ENCODE assay signal across 8 cellular contexts in genomic region chr4:128310266-128310697, GRCh38. TPM values are rescaled to one million over a fixed set of nuclear protein-coding genes. Genes with fewer than 3 reads are reported as not detected.
A peak's percentile ranks its signal among the peaks of the same experiment; 100 is the strongest.
DNase-seq lines count a peak whose midpoint lies in the region; ATAC-seq and TF ChIP-seq lines count a peak whose summit lies in the region.
"Had no signal": no experiment of that assay in that cellular context is flagged by ENCODE, and none has a peak within 500 bp of the region (broad histone marks: within the 10 kb centered on the region; RNA-seq: fewer than 3 reads in every experiment).

No MANE protein-coding gene starts in this region.

- 42% methylated on average over 6 of the region's 6 CpGs for WGBS in SK-N-SH (ENCODE audit: low lambda C conversion rate)

- POLR2A ChIA-PET in SK-N-SH (lab: Yijun Ruan, JAX): no interaction called here

- H3K27ac ChIP-seq in SK-N-SH (ENCODE audit: low read depth in 2 of 2, low read length in 1 of 2): peak overlapping the region in 1 of 2 experiments; percentile 12; a peak in 1 of 4 replicates
- peak overlapping the region; percentile 77 for H3K27ac ChIP-seq in subcutaneous abdominal adipose tissue (ENCODE audit: low read depth, low read length)

- no peaks in the 10 kb centered on the region for H3F3A ChIP-seq in SK-N-SH (replicated peaks; ENCODE audit: insufficient read depth)

- no peaks in the 10 kb centered on the region for H3K79me2 ChIP-seq in SK-N-SH (ENCODE audit: insufficient read depth)

- intact Hi-C loops in left cardiac atrium (cut with DNase I): no loop called here

- no peaks in the 10 kb centered on the region for H3K9me2 ChIP-seq in SK-N-SH

- ATAC-seq in left cardiac atrium (peak; percentile 84 to 87), HG02884 (IDR thresholded peaks at IDR 0.05; ENCODE audit: unreplicated experiment) (no peak), GM21526 (IDR thresholded peaks at IDR 0.05; ENCODE audit: low FRiP score, unreplicated experiment) (no peak)
- ATAC-seq: activated T-cell treated with anti-CD3 and anti-CD28 coated beads, Interleukin-2, amount 50 U/mL, for 72 hours had no signal

- no peaks in the 10 kb centered on the region for H3K36me3 ChIP-seq in SK-N-SH (replicated peaks in 1 of 2; ENCODE audit: control insufficient read depth in 1 of 2, insufficient read depth in 2 of 2, low read length in 1 of 2)
- peaks cover 0 to 2% (median 0%) of the 10 kb centered on the region in 5 donors for H3K36me3 ChIP-seq in subcutaneous abdominal adipose tissue (ENCODE audit: control insufficient read depth in 5 of 5, insufficient read depth in 5 of 5, low read length in 5 of 5)

- TF ChIP-seq EP300 in Ishikawa (IDR thresholded peaks at IDR 0.05; ENCODE audit: borderline replicate concordance) (no peak), SK-N-SH (IDR thresholded peaks at IDR 0.05; ENCODE audit: borderline replicate concordance in 1 of 2, low read depth in 1 of 2, low read length in 1 of 2) (0 out of 4 replicates have a peak, but pooled peaks of 1 of the 2 experiments have one; percentile 23)

- no peak overlapping the region for H2AFZ ChIP-seq in SK-N-SH (ENCODE audit: low read depth)

- CTCF ChIA-PET in SK-N-SH (lab: Yijun Ruan, JAX): interaction anchor here (0.6 to 1.2 kb wide), 3 partner anchors 48 to 491 kb away, joined by 3 read pairs; no protein-coding TSS in a partner anchor

- H3K4me2 ChIP-seq in SK-N-SH: no peak overlapping the region

- DNase-seq in SK-N-SH: peak; percentile 65
- no peak for DNase-seq in left cardiac atrium
- no peak for DNase-seq in activated T-cell treated with anti-CD3 and anti-CD28 coated beads, Interleukin-2, amount 50 U/mL, for 48 hours
- DNase-seq: activated T-cell treated with anti-CD3 and anti-CD28 coated beads, Interleukin-2, amount 50 U/mL, for 72 hours had no signal

- H3K9me3 ChIP-seq in SK-N-SH: no peaks in the 10 kb centered on the region
- no peaks in the 10 kb centered on the region for H3K9me3 ChIP-seq in subcutaneous abdominal adipose tissue (ENCODE audit: control insufficient read depth in 5 of 5, low read length in 5 of 5)

- H3K27me3 ChIP-seq in SK-N-SH (ENCODE audit: insufficient read depth) (no peaks in the 10 kb centered on the region), subcutaneous abdominal adipose tissue (ENCODE audit: control insufficient read depth in 5 of 5, insufficient read depth in 4 of 5, low read length in 5 of 5) (no peaks in the 10 kb centered on the region)

- TF ChIP-seq RAD21 in Ishikawa (IDR thresholded peaks at IDR 0.05; ENCODE audit: low read depth) (0 out of 2 replicates have a peak, but pooled peaks have one; percentile 29), SK-N-SH (IDR thresholded peaks at IDR 0.05; ENCODE audit: low read length) (peak; percentile 72)

- H4K20me1 ChIP-seq in SK-N-SH (ENCODE audit: insufficient read depth): no peaks in the 10 kb centered on the region

- H3K4me3 ChIP-seq in SK-N-SH (ENCODE audit: low read depth in 2 of 2, low read length in 1 of 2) (no peak overlapping the region), subcutaneous abdominal adipose tissue (ENCODE audit: low read depth in 1 of 5, low read length in 5 of 5) (no peak overlapping the region)

- H3K4me1 ChIP-seq in SK-N-SH (ENCODE audit: control insufficient read depth in 1 of 2, insufficient read depth in 2 of 2, low read depth in 1 of 2, low read length in 1 of 2): peaks cover 0 to 12% of the 10 kb centered on the region in 2 experiments; a peak in 2 of 4 replicates
- H3K4me1 ChIP-seq in subcutaneous abdominal adipose tissue (ENCODE audit: control insufficient read depth in 5 of 5, insufficient read depth in 5 of 5, low read length in 5 of 5): peaks cover 6 to 38% (median 33%) of the 10 kb centered on the region in 5 donors

- H3K9ac ChIP-seq in SK-N-SH (no peak overlapping the region), subcutaneous abdominal adipose tissue (ENCODE audit: low read length in 5 of 5) (no peak overlapping the region)

- TF ChIP-seq CTCF in SK-N-SH (IDR thresholded peaks at IDR 0.05): peak; percentile 25; the same call in 1 of the 2 replicates

TF ChIP-seq in Ishikawa, 13 proteins besides CTCF, POLR2A, EP300 and RAD21 (continues in another document):
- TF ChIP-seq TAF1 (IDR thresholded peaks at IDR 0.05; ENCODE audit: low read depth): no peak
- no peak for TF ChIP-seq EGR1 (IDR thresholded peaks at IDR 0.05)
- TF ChIP-seq TEAD4 (IDR thresholded peaks at IDR 0.05): no peak
- TF ChIP-seq FOXM1 (IDR thresholded peaks at IDR 0.05; ENCODE audit: borderline replicate concordance, low read depth): no peak
- TF ChIP-seq NFIC (IDR thresholded peaks at IDR 0.05): no peak
- TF ChIP-seq TCF12 (IDR thresholded peaks at IDR 0.05; ENCODE audit: low read depth): no peak
- TF ChIP-seq, protein P1, sequence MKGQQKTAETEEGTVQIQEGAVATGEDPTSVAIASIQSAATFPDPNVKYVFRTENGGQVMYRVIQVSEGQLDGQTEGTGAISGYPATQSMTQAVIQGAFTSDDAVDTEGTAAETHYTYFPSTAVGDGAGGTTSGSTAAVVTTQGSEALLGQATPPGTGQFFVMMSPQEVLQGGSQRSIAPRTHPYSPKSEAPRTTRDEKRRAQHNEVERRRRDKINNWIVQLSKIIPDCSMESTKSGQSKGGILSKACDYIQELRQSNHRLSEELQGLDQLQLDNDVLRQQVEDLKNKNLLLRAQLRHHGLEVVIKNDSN (IDR thresholded peaks at IDR 0.05): no peak
- TF ChIP-seq CREB1 (IDR thresholded peaks at IDR 0.05; ENCODE audit: low read depth): no peak
- TF ChIP-seq CEBPB (IDR thresholded peaks at IDR 0.05): no peak

TF ChIP-seq in SK-N-SH, 30 proteins besides CTCF, POLR2A, EP300 and RAD21:
- TF ChIP-seq SMC3 (IDR thresholded peaks at IDR 0.05; ENCODE audit: low read depth, low read length): peak; percentile 42; the same call in 1 of the 2 replicates
- peak; percentile 29 for TF ChIP-seq CHD2 (IDR thresholded peaks at IDR 0.05; ENCODE audit: low read length, partially characterized antibody)
- TF ChIP-seq RCOR1 (IDR thresholded peaks at IDR 0.05; ENCODE audit: low read length): peak; percentile 60
- TF ChIP-seq NFIC (IDR thresholded peaks at IDR 0.05; ENCODE audit: borderline replicate concordance): peak; percentile 38; the same call in 1 of the 2 replicates
- TF ChIP-seq TCF12 (IDR thresholded peaks at IDR 0.05): no peak

RNA-seq across cellular contexts. Expression of gene PGRMC2, which starts 22.7 kb away (rescaled TPM):
- 17.5 and 18.2 TPM in 2 replicates for polyA plus RNA-seq in SK-N-SH (2012; rRNA removed)
- polyA plus RNA-seq in SK-N-SH (2012; cell fraction: cytosol; rRNA removed): 41.8 and 54.8 TPM in 2 replicates
- polyA plus RNA-seq in SK-N-SH (2012; cell fraction: nucleus; rRNA removed): 7.7 and 17.3 TPM in 2 replicates
- total RNA-seq in left cardiac atrium: 10 to 100 TPM; 64.6 to 73.1 TPM

Comparison
In these comparisons a context has a peak if more than half of its experiments do, and no peak if none do; other contexts are left out.
1. ATAC-seq: peak in left cardiac atrium (2 of 2); none in HG02884 (single experiment) and GM21526 (single experiment).